In genomic region chr11:20010861-20011225, GRCh38 we compare ENCODE assay signal across 13 cellular contexts.
DNase-seq lines count a peak whose midpoint lies in the region; ATAC-seq and TF ChIP-seq lines count a peak whose summit lies in the region.
"Had no signal": no experiment of that assay in that cellular context is flagged by ENCODE, and none has a peak within 500 bp of the region (broad histone marks: within the 10 kb centered on the region; RNA-seq: fewer than 3 reads in every experiment).

No MANE protein-coding gene starts in this region.

- H3K4me1 Mint-ChIP-seq in GM23338, result peaks cover 22% of the 10 kb centered on the region

- H3K36me3 Mint-ChIP-seq in GM23338 (ENCODE audit: low read depth), result 0 out of 3 replicates have a peak, but pooled peaks cover 6% of the 10 kb centered on the region

- DNase-seq in GM23338 (ENCODE audit: low spot score) (no peak), PC-9 (no peak), mesendoderm (peak; percentile 84), BE2C (no peak)
- DNase-seq: H9, IMR-90, MM.1S, NCI-H187 treated with DMSO at 0.1 percent for 48 hours had no signal

- H3K9ac ChIP-seq in mesendoderm (ENCODE audit: low read length), result no peak overlapping the region

- H2AK5ac ChIP-seq in mesendoderm (ENCODE audit: low read length), result no peak overlapping the region

- CTCF ChIA-PET in PC-9 (lab: Charles Lee), result no interaction called here

- no TSS peak for BruUV-seq in PC-9 (replicated peaks; lab: Mats Ljungman, UMichigan)

- H4K20me1 ChIP-seq in GM23338 (replicated peaks; ENCODE audit: insufficient read depth) (peaks cover 3% of the 10 kb centered on the region; the same call in 1 of the 2 replicates), PC-9 (ENCODE audit: insufficient read depth) (no peaks in the 10 kb centered on the region)

- WGBS in mesendoderm (ENCODE audit: extremely low coverage, insufficient coverage, low lambda C conversion rate), result no CpG with 5 or more reads among the region's 3 CpGs

- POLR2A ChIA-PET in PC-9 (lab: Charles Lee; ENCODE audit: unreplicated experiment), result no interaction called here

- H3K4ac ChIP-seq in mesendoderm (ENCODE audit: low read depth, low read length), result no peak overlapping the region

- no peak overlapping the region for H3K4me3 ChIP-seq in GM23338
- H3K4me3 ChIP-seq in PC-9, result no peak overlapping the region
- H3K4me3 ChIP-seq in mesendoderm (ENCODE audit: low read length), result no peak overlapping the region
- no peak overlapping the region for H3K4me3 ChIP-seq in BE2C (ENCODE audit: low read depth, low read length)

- no peak overlapping the region for H3K23ac ChIP-seq in mesendoderm (ENCODE audit: low read length)

- H4K5ac ChIP-seq in mesendoderm (ENCODE audit: low read length), result no peak overlapping the region

- H3K4me3 Mint-ChIP-seq in GM23338, result no peak overlapping the region
- H3K4me3 Mint-ChIP-seq: H9 had no signal

- H3K9me3 Mint-ChIP-seq in GM23338, result no peaks in the 10 kb centered on the region
- H3K9me3 Mint-ChIP-seq: H9 had no signal

- H3K27ac ChIP-seq in GM23338 (ENCODE audit: low read depth) (no peak overlapping the region), PC-9 (peak overlapping the region; percentile 70), mesendoderm (ENCODE audit: low read depth, low read length) (peak overlapping the region; percentile 84)

- no peak for TF ChIP-seq CTCF in GM23338 (conservative IDR thresholded peaks at IDR 0.05; ENCODE audit: low read depth in 2 of 2)
- no peak for TF ChIP-seq CTCF in PC-9 (conservative IDR thresholded peaks at IDR 0.05)
- no peak for TF ChIP-seq CTCF in BE2C (IDR thresholded peaks at IDR 0.05; ENCODE audit: low read depth, low read length)

- H3K4me2 ChIP-seq in GM23338 (no peak overlapping the region), PC-9 (peak overlapping the region; percentile 56), mesendoderm (ENCODE audit: low read length) (no peak overlapping the region)

- ATAC-seq in GM23338, result peak; percentile 44; the same call in 2 of the 3 replicates
- peak; percentile 4 for ATAC-seq in esophagus mucosa
- no peak for ATAC-seq in HG03565 (IDR thresholded peaks at IDR 0.05; ENCODE audit: unreplicated experiment)
- ATAC-seq in GM19351 (IDR thresholded peaks at IDR 0.05; ENCODE audit: unreplicated experiment), result no peak
- ATAC-seq: Panc1, Right ventricle myocardium inferior had no signal

- H3K79me1 ChIP-seq in mesendoderm (ENCODE audit: low read length), result no peaks in the 10 kb centered on the region

- H3K4me1 ChIP-seq in GM23338 (ENCODE audit: insufficient read depth), result peaks cover 35% of the 10 kb centered on the region
- peaks cover 37% of the 10 kb centered on the region for H3K4me1 ChIP-seq in PC-9 (replicated peaks; ENCODE audit: insufficient read depth)
- peaks cover 16% of the 10 kb centered on the region for H3K4me1 ChIP-seq in mesendoderm (ENCODE audit: control insufficient read depth, low read depth, low read length)
- no peaks in the 10 kb centered on the region for H3K4me1 ChIP-seq in BE2C

- H3K9me2 ChIP-seq in GM23338 (ENCODE audit: insufficient read depth) (no peaks in the 10 kb centered on the region), PC-9 (ENCODE audit: insufficient read depth) (no peaks in the 10 kb centered on the region)

- no peak overlapping the region for H2BK5ac ChIP-seq in mesendoderm (ENCODE audit: low read length)

- H2BK120ac ChIP-seq in mesendoderm (ENCODE audit: low read depth, low read length), result no peak overlapping the region

- no peak overlapping the region for H2AFZ ChIP-seq in GM23338
- no peak overlapping the region for H2AFZ ChIP-seq in PC-9

- H3K27me3 ChIP-seq in GM23338 (ENCODE audit: insufficient read depth) (no peaks in the 10 kb centered on the region), PC-9 (ENCODE audit: insufficient read depth, low read depth) (no peaks in the 10 kb centered on the region), mesendoderm (ENCODE audit: insufficient read depth, low read length, poor library complexity) (no peaks in the 10 kb centered on the region), BE2C (no peaks in the 10 kb centered on the region)

- H3K9me3 ChIP-seq in PC-9 (ENCODE audit: insufficient read depth, low read depth) (no peaks in the 10 kb centered on the region), BE2C (no peaks in the 10 kb centered on the region)

- H3K36me3 ChIP-seq in GM23338 (ENCODE audit: insufficient read depth) (no peaks in the 10 kb centered on the region), PC-9 (ENCODE audit: low read depth) (no peaks in the 10 kb centered on the region), mesendoderm (ENCODE audit: control insufficient read depth, insufficient read depth, low read length) (no peaks in the 10 kb centered on the region), BE2C (no peaks in the 10 kb centered on the region)

- intact Hi-C loops in PC-9 (cut with micrococcal nuclease; ENCODE audit: unreplicated experiment), result no loop called here

- no peak overlapping the region for H4K8ac ChIP-seq in mesendoderm (ENCODE audit: low read depth, low read length)

- H3K27me3 Mint-ChIP-seq in GM23338 (ENCODE audit: insufficient read depth, low read depth, poor library complexity), result peaks cover 7% of the 10 kb centered on the region

- H3K79me2 ChIP-seq in GM23338 (replicated peaks; ENCODE audit: insufficient read depth) (no peaks in the 10 kb centered on the region; the same call in 1 of the 2 replicates), PC-9 (ENCODE audit: low read depth) (no peaks in the 10 kb centered on the region), mesendoderm (ENCODE audit: control insufficient read depth, insufficient read depth, low read length) (no peaks in the 10 kb centered on the region)

- H3F3A ChIP-seq in GM23338 (replicated peaks; ENCODE audit: low read depth), result no peaks in the 10 kb centered on the region
- H3F3A ChIP-seq in PC-9 (ENCODE audit: insufficient read depth, low read depth), result peaks cover 29% of the 10 kb centered on the region

- H3K27ac Mint-ChIP-seq in GM23338, result no peak overlapping the region
- H3K27ac Mint-ChIP-seq: H9 had no signal

- no peak overlapping the region for H3K18ac ChIP-seq in mesendoderm (ENCODE audit: low read length)

- no peak overlapping the region for H3K56ac ChIP-seq in mesendoderm (ENCODE audit: low read length)

- no peak overlapping the region for H2BK15ac ChIP-seq in mesendoderm (replicated peaks; ENCODE audit: low read depth)

TF ChIP-seq in GM23338, 12 proteins besides CTCF, POLR2A, EP300 and RAD21 (continues in another document):
- TF ChIP-seq REST (IDR thresholded peaks at IDR 0.05; ENCODE audit: unreplicated experiment), result no peak
- TF ChIP-seq POLR2AphosphoS5 (IDR thresholded peaks at IDR 0.05; ENCODE audit: low read depth), result no peak
- no peak for TF ChIP-seq STAT1 (IDR thresholded peaks at IDR 0.05; ENCODE audit: unreplicated experiment)
- no peak for TF ChIP-seq CREB1 (CRISPR knock-in tag; IDR thresholded peaks at IDR 0.05; ENCODE audit: low read depth)

Comparison
In these comparisons a context has a peak if more than half of its experiments do, and no peak if none do; other contexts are left out.
1. ATAC-seq: peak in GM23338 (single experiment) and esophagus mucosa (single experiment); none in HG03565 (single experiment) and GM19351 (single experiment).